In genomic region chr5:176889321-176890280, GRCh38 we compare ENCODE assay signal across 18 cellular contexts. TPM values are rescaled to one million over a fixed set of nuclear protein-coding genes. Genes with fewer than 3 reads are reported as not detected.
DNase-seq lines count a peak whose midpoint lies in the region; ATAC-seq, FAIRE-seq and TF ChIP-seq lines count a peak whose summit lies in the region.
"Had no signal": no experiment of that assay in that cellular context is flagged by ENCODE, and none has a peak within 500 bp of the region (broad histone marks: within the 10 kb centered on the region; RNA-seq: fewer than 3 reads in every experiment).

No MANE protein-coding gene starts in this region.

- 92 to 94% methylated on average over 20 to 24 of the region's 24 CpGs for WGBS in endodermal cell (ENCODE audit: insufficient coverage in 1 of 2, insufficient read length in 1 of 2), 2 experiments
- no CpG with 5 or more reads among the region's 24 CpGs for WGBS in neuronal stem cell (ENCODE audit: extremely low coverage in 2 of 2, insufficient read length in 2 of 2, insufficient replicate concordance in 1 of 2), 2 donors
- WGBS in HepG2 (ENCODE audit: low lambda C conversion rate), result 66% methylated on average over 17 of the region's 24 CpGs
- 84% methylated on average over 10 of the region's 24 CpGs for WGBS in prostate gland

- H3K27me3 Mint-ChIP-seq in endodermal cell (ENCODE audit: insufficient read depth), result peaks cover 2% of the 10 kb centered on the region

- H2AFZ ChIP-seq in neuronal stem cell (ENCODE audit: low read length) (no peak overlapping the region), HepG2 (ENCODE audit: low read length) (no peak overlapping the region)

- no peaks in the 10 kb centered on the region for H3K27me3 ChIP-seq in endodermal cell (ENCODE audit: control insufficient read depth, insufficient read depth, low read length, poor library complexity, severe bottlenecking)
- H3K27me3 ChIP-seq in neuronal stem cell (ENCODE audit: control insufficient read depth in 3 of 3, insufficient read depth in 3 of 3, low read depth in 1 of 3, low read length in 3 of 3), result peaks cover 0 to 32% (median 0%) of the 10 kb centered on the region in 3 experiments
- peaks cover 0 to 37% of the 10 kb centered on the region in 2 experiments; a peak in 4 of 5 replicates for H3K27me3 ChIP-seq in HepG2 (ENCODE audit: control insufficient read depth in 1 of 2, insufficient read depth in 2 of 2, low read length in 2 of 2)
- H3K27me3 ChIP-seq in prostate gland (replicated peaks; ENCODE audit: insufficient read depth), result no peaks in the 10 kb centered on the region

- H4K8ac ChIP-seq in neuronal stem cell (ENCODE audit: low read depth, low read length), result no peak overlapping the region

- H3K18ac ChIP-seq in neuronal stem cell (ENCODE audit: low read length), result peak overlapping the region; percentile 56

- TF ChIP-seq CTCF in endodermal cell (conservative IDR thresholded peaks at IDR 0.05) (no peak), HepG2 (CRISPR knock-in tag; IDR thresholded peaks at IDR 0.05) (no peak), prostate gland (IDR thresholded peaks at IDR 0.05) (no peak)

- H2BK15ac ChIP-seq in neuronal stem cell (ENCODE audit: low read length), result no peak overlapping the region

- H3K4me1 ChIP-seq in endodermal cell (ENCODE audit: control insufficient read depth, insufficient read depth, low read length) (no peaks in the 10 kb centered on the region), neuronal stem cell (ENCODE audit: control insufficient read depth in 2 of 2, insufficient read depth in 1 of 2, low read depth in 1 of 2, low read length in 2 of 2) (peaks cover 0 to 6% of the 10 kb centered on the region in 2 donors), HepG2 (ENCODE audit: insufficient read depth, low read length) (no peaks in the 10 kb centered on the region), prostate gland (replicated peaks) (no peaks in the 10 kb centered on the region)

- H3K36me3 ChIP-seq in endodermal cell (ENCODE audit: control insufficient read depth, insufficient read depth, low read length), result no peaks in the 10 kb centered on the region
- no peaks in the 10 kb centered on the region for H3K36me3 ChIP-seq in neuronal stem cell (replicated peaks in 1 of 2; ENCODE audit: control insufficient read depth in 2 of 2, insufficient read depth in 2 of 2, low read length in 2 of 2)
- no peaks in the 10 kb centered on the region for H3K36me3 ChIP-seq in HepG2 (replicated peaks in 1 of 2; ENCODE audit: control insufficient read depth in 1 of 2, insufficient read depth in 2 of 2, low read length in 2 of 2)
- no peaks in the 10 kb centered on the region for H3K36me3 ChIP-seq in prostate gland

- CTCF ChIA-PET in HepG2 (lab: Yijun Ruan, JAX; ENCODE audit: low intra/inter-chr PET ratio, low total read pairs), result no interaction called here

- H3K4me2 ChIP-seq in neuronal stem cell (ENCODE audit: insufficient read depth, low read length, poor library complexity, severe bottlenecking) (no peak overlapping the region), HepG2 (ENCODE audit: low read depth, low read length) (no peak overlapping the region)

- POLR2A ChIA-PET in HepG2 (lab: Yijun Ruan, JAX), result no interaction called here

- H3K4me3 Mint-ChIP-seq in endodermal cell, result no peak overlapping the region

- intact Hi-C loops in cardiac septum (cut with DNase I), result no loop called here
- intact Hi-C loops in Right ventricle myocardium inferior (cut with DNase I), result no loop called here
- intact Hi-C loops in HepG2 (cut with micrococcal nuclease; ENCODE audit: unreplicated experiment), result no loop called here
- intact Hi-C loops in prostate gland (cut with DNase I), result no loop called here

- H3K4me3 ChIP-seq in endodermal cell (ENCODE audit: low read length) (no peak overlapping the region), neuronal stem cell (ENCODE audit: low read length in 2 of 2) (peak overlapping the region in 1 of 2 donors; percentile 40), HepG2 (replicated peaks in 1 of 3; ENCODE audit: insufficient read depth in 1 of 3, low read depth in 2 of 3, low read length in 3 of 3) (no peak overlapping the region), prostate gland (no peak overlapping the region)

- ATAC-seq in Right ventricle myocardium inferior (no peak), HepG2 (no peak)

- H3K14ac ChIP-seq in neuronal stem cell (ENCODE audit: low read length), result peak overlapping the region; percentile 86

- no peaks in the 10 kb centered on the region for H3K9me3 Mint-ChIP-seq in endodermal cell

- H3K9ac ChIP-seq in endodermal cell (ENCODE audit: extremely low read depth, low read length, poor library complexity, severe bottlenecking) (no peak overlapping the region), neuronal stem cell (ENCODE audit: low read depth, low read length, poor library complexity) (peak overlapping the region; percentile 47), HepG2 (ENCODE audit: insufficient read depth, low read depth, low read length) (no peak overlapping the region)

- H3K23ac ChIP-seq in neuronal stem cell (ENCODE audit: low read depth, low read length, poor library complexity), result no peak overlapping the region

- H3K36me3 Mint-ChIP-seq in endodermal cell (ENCODE audit: low read depth), result no peaks in the 10 kb centered on the region

- H2AK5ac ChIP-seq in neuronal stem cell (ENCODE audit: low read depth, low read length), result peak overlapping the region; percentile 92

- FAIRE-seq in urothelium cell line (lab: Jason Lieb, UNC), result peak; percentile 55
- FAIRE-seq in HepG2 (lab: Jason Lieb, UNC), result no peak
- FAIRE-seq: H54 had no signal

- no peaks in the 10 kb centered on the region for H4K20me1 ChIP-seq in HepG2 (ENCODE audit: insufficient read depth, low read length)

- H3K4ac ChIP-seq in neuronal stem cell (ENCODE audit: low read length), result no peak overlapping the region

- peak overlapping the region; percentile 60 for H2BK12ac ChIP-seq in neuronal stem cell (ENCODE audit: low read length)

- H3K9me3 ChIP-seq in endodermal cell (ENCODE audit: control insufficient read depth, low read length) (no peaks in the 10 kb centered on the region), neuronal stem cell (replicated peaks in 1 of 2; ENCODE audit: control insufficient read depth in 2 of 2, insufficient read depth in 1 of 2, low read depth in 1 of 2, low read length in 2 of 2) (peaks cover 0 to 2% of the 10 kb centered on the region in 2 donors), HepG2 (ENCODE audit: low read length) (no peaks in the 10 kb centered on the region), prostate gland (no peaks in the 10 kb centered on the region)

- H2BK120ac ChIP-seq in neuronal stem cell (ENCODE audit: low read depth, low read length), result no peak overlapping the region

- TF ChIP-seq POLR2A in HepG2 (IDR thresholded peaks at IDR 0.05; ENCODE audit: insufficient read depth in 1 of 2, low read depth in 2 of 2, low read length in 2 of 2) (no peak), prostate gland (IDR thresholded peaks at IDR 0.05) (no peak)

- no peak overlapping the region for H4K91ac ChIP-seq in neuronal stem cell (ENCODE audit: low read depth, low read length, poor library complexity)

- no peaks in the 10 kb centered on the region for H3K79me1 ChIP-seq in neuronal stem cell (ENCODE audit: low read depth, low read length)

- H3K27ac ChIP-seq in endodermal cell (ENCODE audit: low read depth, low read length) (no peak overlapping the region), neuronal stem cell (replicated peaks; ENCODE audit: low read length) (no peak overlapping the region), HepG2 (ENCODE audit: extremely low read length, insufficient read depth, low read length) (no peak overlapping the region), prostate gland (no peak overlapping the region)

- peak overlapping the region; percentile 4 for H2BK5ac ChIP-seq in neuronal stem cell (ENCODE audit: low read length)

- in situ Hi-C loops in HepG2 (cut with HindIII; ENCODE audit: extremely low pct_ligation_motif_present, low pct_unique_long_range_greater_than_20kb), result no loop called here

- DNase-seq in cardiac septum (ENCODE audit: low spot score) (peak; percentile 63), Right ventricle myocardium inferior (ENCODE audit: missing footprints) (no peak), endodermal cell (no peak), neuronal stem cell (ENCODE audit: low spot score) (no peak), urothelium cell line (ENCODE audit: low spot score) (no peak), HepG2 (ENCODE audit: low spot score) (no peak), prostate gland (ENCODE audit: low spot score) (no peak)
- DNase-seq: DMS 273 treated with DMSO at 0.1 percent for 48 hours, EL, Karpas-422, MM.1S, NCI-H1105, NCI-H1694 treated with DMSO at 0.1 percent for 48 hours, NCI-H446 treated with DMSO at 0.1 percent for 48 hours, NCI-H82, SHP77 treated with DMSO at 0.1 percent for 48 hours had no signal

- H3K4me1 Mint-ChIP-seq in endodermal cell, result peaks cover 2% of the 10 kb centered on the region

- no peak for TF ChIP-seq EP300 in HepG2 (IDR thresholded peaks at IDR 0.05; ENCODE audit: low read depth in 2 of 2, low read length in 2 of 2)
- no peak for TF ChIP-seq EP300 in HepG2 (CRISPR knock-in tag; IDR thresholded peaks at IDR 0.05; ENCODE audit: borderline replicate concordance)

- BruUV-seq in HepG2 (replicated peaks; lab: Mats Ljungman, UMichigan), result no TSS peak

- peak overlapping the region; percentile 10 for H3K27ac Mint-ChIP-seq in endodermal cell

- H3K79me2 ChIP-seq in HepG2 (ENCODE audit: insufficient read depth, low read length), result no peaks in the 10 kb centered on the region

- no peak for TF ChIP-seq RAD21 in HepG2 (CRISPR knock-in tag; IDR thresholded peaks at IDR 0.05)

RNA-seq across cellular contexts. Expression of gene HK3, which starts 9.5 kb away (rescaled TPM):
- total RNA-seq in cardiac septum, result 4.3 TPM
- 6.4 TPM for total RNA-seq in Right ventricle myocardium inferior
- total RNA-seq in endodermal cell, result under 1 TPM in 1 of 2 donors, not detected in 1; 0.55 TPM
- polyA plus RNA-seq in endodermal cell (2013, experiment 1 of 2), result not detected
- not detected for polyA plus RNA-seq in endodermal cell (2013, experiment 2 of 2)
- polyA plus RNA-seq in neuronal stem cell (2013, experiment 1 of 2), result not detected
- 0.01 TPM for polyA plus RNA-seq in neuronal stem cell (2013, experiment 2 of 2)
- total RNA-seq in HepG2 (2016; rRNA removed; fragmentation: Illumina TruSeq; extraction: Trizol), result not detected in 2 replicates
- total RNA-seq in HepG2 (2016; cell fraction: cytosol; rRNA removed; fragmentation: Illumina TruSeq; extraction: Trizol; ENCODE audit: low read depth), result not detected in 2 replicates
- total RNA-seq in HepG2 (2016; cell fraction: insoluble cytoplasmic fraction; rRNA removed; fragmentation: Illumina TruSeq; extraction: Trizol), result not detected in 2 replicates
- total RNA-seq in HepG2 (2016; cell fraction: membrane; rRNA removed; fragmentation: Illumina TruSeq; extraction: Trizol), result not detected in 2 replicates
- not detected in 2 replicates for total RNA-seq in HepG2 (2016; cell fraction: nucleus; rRNA removed; fragmentation: Illumina TruSeq; extraction: Trizol)
- polyA plus RNA-seq in HepG2 (2011; rRNA removed), result 0.13 TPM in 1 of 2 replicates, not detected in the other
- polyA plus RNA-seq in HepG2 (2011; cell fraction: cytosol; rRNA removed), result not detected in 2 replicates
- 0.28 and 0.32 TPM in 2 replicates for polyA plus RNA-seq in HepG2 (2011; cell fraction: nucleus; rRNA removed)
- polyA plus RNA-seq in HepG2 (2012), result not detected in 2 replicates
- polyA plus RNA-seq in HepG2 (2016; cell fraction: cytosol; fragmentation: Illumina TruSeq; extraction: Trizol; ENCODE audit: low read depth), result not detected in 2 replicates
- not detected in 2 replicates for polyA plus RNA-seq in HepG2 (2016; cell fraction: insoluble cytoplasmic fraction; fragmentation: Illumina TruSeq; extraction: Trizol; ENCODE audit: low read depth)
- polyA plus RNA-seq in HepG2 (2016; cell fraction: membrane; fragmentation: Illumina TruSeq; extraction: Trizol; ENCODE audit: low read depth), result not detected in 2 replicates
- not detected in 2 replicates for polyA plus RNA-seq in HepG2 (2016; cell fraction: nucleus; fragmentation: Illumina TruSeq; extraction: Trizol; ENCODE audit: insufficient read depth, low read depth)
- polyA minus RNA-seq in HepG2 (2011; rRNA and poly(A)+ RNA removed; ENCODE audit: low replicate concordance), result not detected in 2 replicates
- not detected in 2 replicates for polyA minus RNA-seq in HepG2 (2011; cell fraction: cytosol; rRNA and poly(A)+ RNA removed)
- polyA minus RNA-seq in HepG2 (2011; cell fraction: nucleus; rRNA and poly(A)+ RNA removed), result not detected in 2 replicates
- total RNA-seq in prostate gland, result 1 to 10 TPM in 1 of 2 donors, under 1 TPM in 1; 0.50 to 4.7 TPM
- polyA plus RNA-seq: BJ had no signal
